In genomic region chr18:39591647-39592046, GRCh38 we compare ENCODE assay signal across 1 cellular context.
TF ChIP-seq lines count a peak whose summit lies in the region.

No MANE protein-coding gene starts in this region.

TF ChIP-seq in H1, 55 proteins besides CTCF, POLR2A, EP300 and RAD21 (continued from another document):
- peak; percentile 90 for TF ChIP-seq CHD7 (IDR thresholded peaks at IDR 0.05; ENCODE audit: insufficient replicate concordance, low read length)
- no peak for TF ChIP-seq USF2 (IDR thresholded peaks at IDR 0.05; ENCODE audit: low read length)
- TF ChIP-seq TCF12 (IDR thresholded peaks at IDR 0.05; ENCODE audit: low read depth, low read length): peak; percentile 99
- TF ChIP-seq CHD2 (IDR thresholded peaks at IDR 0.05; ENCODE audit: low read length): 0 out of 2 replicates have a peak, but pooled peaks have one; percentile 12
- TF ChIP-seq MAX (IDR thresholded peaks at IDR 0.05): peak; percentile 63; the same call in 1 of the 2 replicates
- peak; percentile 34; the same call in 1 of the 2 replicates for TF ChIP-seq POU5F1 (IDR thresholded peaks at IDR 0.05; ENCODE audit: low read depth, low read length)
- peak; percentile 43 to 84 for TF ChIP-seq BCL11A (IDR thresholded peaks at IDR 0.05; ENCODE audit: low read depth in 2 of 2, low read length in 2 of 2)
